In the genomic region with DNA sequence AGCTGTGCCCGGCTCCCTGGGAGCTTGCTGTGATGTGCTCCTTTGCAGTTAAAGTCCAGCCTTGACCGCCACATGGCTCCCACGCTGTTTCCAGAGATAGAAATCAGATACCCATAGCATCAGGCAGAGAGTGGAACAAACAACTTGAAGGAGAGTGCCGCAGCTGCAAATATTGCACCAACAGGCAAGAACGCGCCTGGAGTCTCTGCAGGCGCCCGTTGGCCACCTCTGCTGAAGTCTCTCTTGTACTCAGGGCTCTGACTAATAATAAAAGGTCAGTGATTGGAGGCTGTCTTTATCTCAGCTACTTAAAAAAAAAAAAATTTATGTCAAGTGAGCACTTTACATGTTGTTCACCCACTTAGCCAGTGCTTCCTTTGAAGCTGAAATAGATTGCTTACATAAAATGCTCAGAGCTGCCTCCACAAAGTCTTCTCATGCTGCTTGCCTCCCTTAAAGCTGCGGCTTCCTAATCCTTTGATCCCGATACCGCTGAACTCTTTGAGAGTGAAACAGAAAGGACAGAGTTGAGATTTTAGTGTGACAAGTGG, we compare ENCODE assay signal across 1 cellular context.
TF ChIP-seq lines count a peak whose summit lies in the region.

No MANE protein-coding gene starts in this region.

TF ChIP-seq in SK-N-SH, 30 proteins besides CTCF, POLR2A, EP300 and RAD21:
- TF ChIP-seq, protein P1, sequence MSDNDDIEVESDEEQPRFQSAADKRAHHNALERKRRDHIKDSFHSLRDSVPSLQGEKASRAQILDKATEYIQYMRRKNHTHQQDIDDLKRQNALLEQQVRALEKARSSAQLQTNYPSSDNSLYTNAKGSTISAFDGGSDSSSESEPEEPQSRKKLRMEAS (IDR thresholded peaks at IDR 0.05; ENCODE audit: low read depth): peak; percentile 61; the same call in 1 of the 2 replicates
- TF ChIP-seq SIN3A (IDR thresholded peaks at IDR 0.05; ENCODE audit: borderline replicate concordance, low read depth, low read length) (no peak), GATA2 (CRISPR knock-in tag; IDR thresholded peaks at IDR 0.05) (peak; percentile 90), MXI1 (IDR thresholded peaks at IDR 0.05; ENCODE audit: low read depth, low read length) (peak; percentile 76; the same call in 1 of the 2 replicates), TCF12 (IDR thresholded peaks at IDR 0.05) (peak; percentile 22; the same call in 1 of the 2 replicates), RCOR1 (IDR thresholded peaks at IDR 0.05; ENCODE audit: low read length) (0 out of 2 replicates have a peak, but pooled peaks have one; percentile 21), NFIC (IDR thresholded peaks at IDR 0.05; ENCODE audit: borderline replicate concordance) (no peak), JUND (IDR thresholded peaks at IDR 0.05) (no peak), CHD2 (IDR thresholded peaks at IDR 0.05; ENCODE audit: low read length, partially characterized antibody) (no peak), FOXJ3 (CRISPR knock-in tag; IDR thresholded peaks at IDR 0.05) (peak; percentile 66), TAF1 (IDR thresholded peaks at IDR 0.05; ENCODE audit: borderline replicate concordance, low read depth, low read length) (no peak), RFX5 (IDR thresholded peaks at IDR 0.05; ENCODE audit: low read length) (no peak)
- TF ChIP-seq, protein P2, sequence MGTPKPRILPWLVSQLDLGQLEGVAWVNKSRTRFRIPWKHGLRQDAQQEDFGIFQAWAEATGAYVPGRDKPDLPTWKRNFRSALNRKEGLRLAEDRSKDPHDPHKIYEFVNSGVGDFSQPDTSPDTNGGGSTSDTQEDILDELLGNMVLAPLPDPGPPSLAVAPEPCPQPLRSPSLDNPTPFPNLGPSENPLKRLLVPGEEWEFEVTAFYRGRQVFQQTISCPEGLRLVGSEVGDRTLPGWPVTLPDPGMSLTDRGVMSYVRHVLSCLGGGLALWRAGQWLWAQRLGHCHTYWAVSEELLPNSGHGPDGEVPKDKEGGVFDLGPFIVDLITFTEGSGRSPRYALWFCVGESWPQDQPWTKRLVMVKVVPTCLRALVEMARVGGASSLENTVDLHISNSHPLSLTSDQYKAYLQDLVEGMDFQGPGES (IDR thresholded peaks at IDR 0.05; ENCODE audit: low read depth, low read length): no peak
